Comparison of ENCODE assay signal across 9 cellular contexts in genomic region chr17:8846768-8847211, GRCh38.
A peak's percentile ranks its signal among the peaks of the same experiment; 100 is the strongest.
DNase-seq lines count a peak whose midpoint lies in the region; ATAC-seq and TF ChIP-seq lines count a peak whose summit lies in the region.
"Had no signal": no experiment of that assay in that cellular context is flagged by ENCODE, and none has a peak within 500 bp of the region (broad histone marks: within the 10 kb centered on the region; RNA-seq: fewer than 3 reads in every experiment).

No MANE protein-coding gene starts in this region.

- DNase-seq in ACHN (peak; percentile 10), HFF-Myc (ENCODE audit: extremely low read depth, low read depth) (peak; percentile 53), amniotic stem cell (lab: John Stamatoyannopoulos, UW) (peak; percentile 5), islet precursor cell (peak; percentile 76), LoVo (ENCODE audit: low spot score) (no peak)
- no peak for DNase-seq in activated CD4-positive, alpha-beta T cell treated with anti-CD3 and anti-CD28 coated beads for 48 hours
- DNase-seq: activated naive CD4-positive, alpha-beta T cell treated with anti-CD3 and anti-CD28 coated beads for 36 hours had no signal

- H3K4me3 ChIP-seq in HFF-Myc (replicated peaks; ENCODE audit: low read depth, low read length), result no peak overlapping the region

- TF ChIP-seq CTCF in HFF-Myc (IDR thresholded peaks at IDR 0.05; ENCODE audit: low read depth, low read length, missing control alignments), result no peak

- in situ Hi-C loops in ACHN (cut with HindIII; ENCODE audit: low pct_ligation_motif_present, low pct_unique_long_range_greater_than_20kb, low sequenced_read_pairs), result no loop called here

- ATAC-seq in GM21717 (IDR thresholded peaks at IDR 0.05; ENCODE audit: unreplicated experiment) (no peak), GM18498 (IDR thresholded peaks at IDR 0.05; ENCODE audit: unreplicated experiment) (no peak)

Comparison
In these comparisons a context has a peak if more than half of its experiments do, and no peak if none do; other contexts are left out.
1. DNase-seq: peak in ACHN (single experiment), HFF-Myc (single experiment), amniotic stem cell (single experiment) and islet precursor cell (single experiment); none in activated CD4-positive, alpha-beta T cell treated with anti-CD3 and anti-CD28 coated beads for 48 hours (single experiment) and LoVo (single experiment).